ENCODE assay signal across 17 cellular contexts in the genomic region with DNA sequence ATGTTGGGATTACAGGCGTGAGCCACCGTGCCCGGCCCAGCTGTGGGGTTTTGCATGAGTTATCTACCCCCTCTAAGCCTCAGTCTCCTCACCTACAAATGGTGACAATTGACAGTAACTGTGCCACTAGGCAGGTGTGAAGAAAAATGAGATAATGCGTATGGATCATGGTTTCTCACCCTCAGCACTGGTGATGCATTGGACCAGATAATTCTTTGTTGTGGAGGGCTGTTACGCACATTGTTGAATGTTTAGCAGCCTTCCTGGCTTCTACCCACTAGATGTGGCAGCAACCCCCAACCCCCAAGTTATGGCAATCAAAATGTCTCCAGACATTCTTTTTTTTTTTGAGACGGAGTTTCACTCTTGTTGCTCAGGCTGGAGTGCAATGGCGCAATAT.
"Had no signal": no experiment of that assay in that cellular context is flagged by ENCODE, and none has a peak within 500 bp of the region (broad histone marks: within the 10 kb centered on the region; RNA-seq: fewer than 3 reads in every experiment).

No MANE protein-coding gene starts in this region.

- H3K27ac Mint-ChIP-seq: neural progenitor cell had no signal

- H3K4me3 Mint-ChIP-seq: neural progenitor cell had no signal

- ATAC-seq: esophagus mucosa; left lobe of liver; naive thymus-derived CD8-positive, alpha-beta T cell had no signal

- H3K4me1 Mint-ChIP-seq: neural progenitor cell had no signal

- H3K36me3 Mint-ChIP-seq: neural progenitor cell had no signal

- H3K27me3 Mint-ChIP-seq: naive thymus-derived CD8-positive, alpha-beta T cell had no signal

- DNase-seq: effector CD8-positive, alpha-beta T cell; heart right ventricle; hypothalamus; islet precursor cell; mammary epithelial cell; nucleus accumbens; ovary; sigmoid colon; stimulated activated CD4-positive, alpha-beta T cell treated with anti-CD3 and anti-CD28 coated beads, Interleukin-2, amount 100 ng/mL, for 24 hours; stimulated activated naive CD4-positive, alpha-beta T cell; stomach; substantia nigra; transverse colon had no signal
